1 cellular context compared by ENCODE assay signal in the genomic region with DNA sequence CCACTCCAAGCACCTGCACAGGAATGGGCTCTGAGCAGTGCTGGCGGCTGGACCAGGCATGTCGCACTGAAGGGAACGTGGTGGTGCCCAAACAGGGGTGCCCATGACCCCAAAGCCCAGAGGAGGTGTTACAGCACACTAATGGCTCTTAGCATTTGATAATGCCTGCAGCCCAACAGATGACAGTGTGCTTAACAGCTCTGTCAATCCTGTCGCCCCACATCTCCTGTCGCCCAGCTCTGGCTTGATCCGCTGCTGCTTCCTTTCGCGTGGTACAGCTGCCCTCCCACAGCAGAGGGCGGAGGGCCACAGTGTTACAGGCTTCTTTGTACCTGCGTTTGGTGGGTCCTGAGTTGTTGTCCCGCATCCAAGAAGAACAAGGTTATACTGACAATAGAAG.
TF ChIP-seq lines count a peak whose summit lies in the region.

No MANE protein-coding gene starts in this region.

TF ChIP-seq in H1, 55 proteins besides CTCF, POLR2A, EP300 and RAD21:
- TF ChIP-seq TEAD4 (IDR thresholded peaks at IDR 0.05; ENCODE audit: low read depth, low read length) (no peak), PHF8 (conservative IDR thresholded peaks at IDR 0.05; ENCODE audit: low read depth, low read length) (no peak), MAX (IDR thresholded peaks at IDR 0.05) (0 out of 2 replicates have a peak, but pooled peaks have one; percentile 22), RBBP5 (IDR thresholded peaks at IDR 0.05; ENCODE audit: borderline replicate concordance, low read depth, low read length) (no peak)
